13 cellular contexts compared by ENCODE assay signal in the genomic region with DNA sequence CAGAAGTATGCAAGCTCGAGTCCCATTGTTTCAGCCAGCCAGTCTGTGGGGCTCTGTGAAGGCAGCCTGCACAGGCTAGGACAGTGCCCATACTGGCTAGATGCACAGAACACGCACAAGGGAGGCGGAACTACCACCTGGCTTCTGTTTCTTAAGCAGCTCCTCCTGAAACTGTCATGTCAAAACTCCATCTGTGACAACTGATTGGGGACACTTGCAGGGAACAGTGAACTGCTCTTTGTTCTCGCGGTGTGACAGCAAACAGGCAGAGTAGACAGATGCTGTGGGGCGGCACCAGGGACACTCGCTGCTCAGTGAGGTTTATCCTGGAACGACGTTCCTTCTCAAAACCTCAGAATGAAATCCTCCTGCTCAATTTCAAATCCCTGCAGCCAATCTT.
"Had no signal": no experiment of that assay in that cellular context is flagged by ENCODE, and none has a peak within 500 bp of the region (broad histone marks: within the 10 kb centered on the region; RNA-seq: fewer than 3 reads in every experiment).

No MANE protein-coding gene starts in this region.

- DNase-seq: activated CD4-positive, alpha-beta T cell treated with anti-CD3 and anti-CD28 coated beads for 1 hour; activated CD4-positive, alpha-beta T cell treated with anti-CD3 and anti-CD28 coated beads, Interleukin-2, amount 50 U/mL, for 48 hours; activated CD8-positive, alpha-beta memory T cell treated with anti-CD3 and anti-CD28 coated beads, Interleukin-2, amount 10 ng/mL, durations not matched to agents 7 days and 5 days; activated naive CD4-positive, alpha-beta T cell treated with anti-CD3 and anti-CD28 coated beads, Interleukin-2, amount 10 ng/mL, durations not matched to agents 7 days and 5 days; activated T-cell treated with anti-CD3 and anti-CD28 coated beads, Interleukin-2, amount 50 U/mL, for 1 hour; caudate nucleus; mesendoderm; stimulated activated CD4-positive, alpha-beta T cell treated with anti-CD3 and anti-CD28 coated beads, Interleukin-2, amount 100 ng/mL, for 48 hours; stimulated activated naive B cell treated with anti-CD40 and anti-IgM and Interleukin-4, amounts not matched to agents 10 μg/mL and 1 μg/mL and 100 μg/mL, for 72 hours; T-helper 1 cell; T1000; thyroid gland had no signal

- H3K36me3 ChIP-seq: thyroid gland had no signal

- ATAC-seq: activated CD8-positive, alpha-beta memory T cell treated with anti-CD3 and anti-CD28 coated beads, Interleukin-2, amount 10 ng/mL, durations not matched to agents 7 days and 5 days; stimulated activated naive B cell treated with anti-CD40 and anti-IgM and Interleukin-4, amounts not matched to agents 10 μg/mL and 1 μg/mL and 100 μg/mL, for 72 hours had no signal

- H3K27ac ChIP-seq: esophagus muscularis mucosa, thyroid gland had no signal

- H3K9me3 ChIP-seq: esophagus muscularis mucosa, thyroid gland had no signal

- H3K4me3 ChIP-seq: esophagus muscularis mucosa, thyroid gland had no signal

- H3K4me1 ChIP-seq: esophagus muscularis mucosa, thyroid gland had no signal

- H3K27me3 ChIP-seq: esophagus muscularis mucosa, thyroid gland had no signal
